ENCODE assay signal across 1 cellular context in the genomic region with DNA sequence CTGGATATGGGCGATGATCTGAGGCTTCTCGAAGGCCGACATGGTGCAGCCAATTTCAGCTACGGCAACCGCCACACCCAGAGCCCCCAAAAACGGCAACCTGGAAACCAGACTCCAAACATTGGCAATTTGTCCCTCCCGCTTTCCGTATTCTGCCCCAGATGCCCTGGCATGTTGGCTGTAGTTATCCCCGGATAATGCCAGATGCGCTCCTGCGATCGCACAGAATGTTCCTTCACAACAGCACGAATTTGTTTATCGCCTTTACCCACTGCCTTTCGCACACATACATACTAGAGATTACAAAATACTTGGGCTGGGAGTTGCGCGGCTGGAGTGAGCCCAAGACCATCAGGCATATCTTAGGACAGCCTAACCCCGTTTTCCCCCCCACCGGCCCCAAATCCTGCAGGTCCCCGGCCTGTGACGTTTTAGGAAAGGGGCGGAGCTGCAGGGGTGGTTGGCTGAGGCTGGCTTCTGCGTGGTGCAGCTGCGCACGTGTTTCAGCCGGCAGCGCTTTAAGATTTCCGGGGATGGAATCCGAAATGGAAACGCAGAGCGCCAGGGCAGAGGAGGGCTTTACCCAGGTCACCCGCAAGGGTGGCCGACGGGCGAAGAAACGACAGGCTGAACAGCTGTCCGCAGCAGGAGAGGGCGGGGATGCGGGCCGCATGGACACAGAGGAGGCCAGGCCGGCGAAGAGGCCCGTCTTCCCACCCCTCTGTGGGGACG.
TF ChIP-seq lines count a peak whose summit lies in the region.

A gene (plus strand): TSS at position 487 of the 732 bp plus-strand sequence. CDS start 47 bp downstream, at position 534.

TF ChIP-seq in A549, 52 proteins besides CTCF, POLR2A, EP300 and RAD21 (continued from another document):
- TF ChIP-seq, protein P1, sequence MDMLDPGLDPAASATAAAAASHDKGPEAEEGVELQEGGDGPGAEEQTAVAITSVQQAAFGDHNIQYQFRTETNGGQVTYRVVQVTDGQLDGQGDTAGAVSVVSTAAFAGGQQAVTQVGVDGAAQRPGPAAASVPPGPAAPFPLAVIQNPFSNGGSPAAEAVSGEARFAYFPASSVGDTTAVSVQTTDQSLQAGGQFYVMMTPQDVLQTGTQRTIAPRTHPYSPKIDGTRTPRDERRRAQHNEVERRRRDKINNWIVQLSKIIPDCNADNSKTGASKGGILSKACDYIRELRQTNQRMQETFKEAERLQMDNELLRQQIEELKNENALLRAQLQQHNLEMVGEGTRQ (IDR thresholded peaks at IDR 0.05) = peak; percentile 68
- TF ChIP-seq MAZ (IDR thresholded peaks at IDR 0.05; ENCODE audit: borderline replicate concordance, low read depth, low read length) = peak; percentile 72; the same call in 1 of the 2 replicates
- TF ChIP-seq, protein P2, sequence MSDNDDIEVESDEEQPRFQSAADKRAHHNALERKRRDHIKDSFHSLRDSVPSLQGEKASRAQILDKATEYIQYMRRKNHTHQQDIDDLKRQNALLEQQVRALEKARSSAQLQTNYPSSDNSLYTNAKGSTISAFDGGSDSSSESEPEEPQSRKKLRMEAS (IDR thresholded peaks at IDR 0.05) = peak; percentile 99
- peak; percentile 17; the same call in 1 of the 2 replicates for TF ChIP-seq NPAS2 (CRISPR knock-in tag; IDR thresholded peaks at IDR 0.05; ENCODE audit: borderline replicate concordance)
- TF ChIP-seq, protein P3, sequence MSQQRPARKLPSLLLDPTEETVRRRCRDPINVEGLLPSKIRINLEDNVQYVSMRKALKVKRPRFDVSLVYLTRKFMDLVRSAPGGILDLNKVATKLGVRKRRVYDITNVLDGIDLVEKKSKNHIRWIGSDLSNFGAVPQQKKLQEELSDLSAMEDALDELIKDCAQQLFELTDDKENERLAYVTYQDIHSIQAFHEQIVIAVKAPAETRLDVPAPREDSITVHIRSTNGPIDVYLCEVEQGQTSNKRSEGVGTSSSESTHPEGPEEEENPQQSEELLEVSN (IDR thresholded peaks at IDR 0.05; ENCODE audit: borderline replicate concordance, low read depth) = peak; percentile 61; the same call in 1 of the 2 replicates
